ENCODE assay signal across 8 cellular contexts in the genomic region with DNA sequence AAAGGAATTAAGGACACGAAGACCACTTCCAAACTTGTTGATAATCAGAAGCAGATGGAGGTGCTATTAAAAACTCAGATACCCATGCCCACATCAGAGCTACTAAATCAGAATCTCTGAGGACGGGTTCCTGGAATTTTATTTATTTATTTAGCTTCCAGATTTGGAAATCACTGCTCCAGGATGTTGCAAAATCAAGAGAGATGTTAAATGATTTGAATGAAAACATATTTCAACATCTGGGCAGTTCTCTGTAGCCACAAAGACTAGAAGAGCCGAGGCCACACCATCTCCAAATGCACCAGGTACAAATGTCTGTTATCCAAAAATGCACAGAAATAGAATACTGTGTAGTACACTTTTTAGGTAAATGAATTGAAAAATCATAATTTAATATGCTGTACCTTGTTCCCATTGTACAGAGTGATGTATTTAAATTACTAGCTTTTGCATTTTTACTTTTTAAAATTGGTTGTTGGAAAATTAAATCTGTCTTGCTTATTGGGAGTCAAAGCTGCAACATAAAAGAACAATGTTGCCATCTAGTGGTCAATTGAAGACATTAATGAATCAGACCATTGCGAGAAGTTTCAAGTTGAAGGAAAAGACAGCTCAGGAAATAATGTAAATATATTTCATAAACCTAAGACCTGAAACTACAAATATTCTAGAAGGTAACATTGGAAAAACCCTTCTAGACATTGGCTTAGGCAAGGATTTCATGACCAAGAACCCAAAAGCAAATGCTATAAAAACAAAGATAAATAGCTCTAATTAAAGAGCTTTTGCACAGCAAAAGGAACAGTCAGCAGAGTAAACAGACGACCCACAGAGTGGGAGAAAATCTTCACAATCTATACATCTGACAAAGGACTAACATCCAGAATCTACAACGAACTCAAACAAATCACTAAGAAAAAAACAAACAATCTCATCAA.
A peak's percentile ranks its signal among the peaks of the same experiment; 100 is the strongest.
DNase-seq lines count a peak whose midpoint lies in the region; ATAC-seq and TF ChIP-seq lines count a peak whose summit lies in the region.

No MANE protein-coding gene starts in this region.

- peak; percentile 51 for DNase-seq in ACHN
- peak; percentile 33 for DNase-seq in HS-27A (ENCODE audit: low read depth)
- DNase-seq in foreskin keratinocyte: peak in 1 of 2 donors; percentile 41
- DNase-seq in putamen (ENCODE audit: low spot score): peak; percentile 40
- no peak for DNase-seq in stimulated activated naive CD4-positive, alpha-beta T cell treated with Interleukin-2 at 50 U/mL for 16 hours (lab: John Stamatoyannopoulos, UW)

- in situ Hi-C loops in ACHN (cut with HindIII; ENCODE audit: low pct_ligation_motif_present, low pct_unique_long_range_greater_than_20kb, low sequenced_read_pairs): no loop called here

- TF ChIP-seq CTCF in GM12874 (IDR thresholded peaks at IDR 0.05; ENCODE audit: insufficient read depth, low read depth, low read length): peak; percentile 23; the same call in 1 of the 2 replicates
- TF ChIP-seq CTCF in foreskin keratinocyte (conservative IDR thresholded peaks at IDR 0.05): peak; percentile 76

- H3K27me3 ChIP-seq in foreskin keratinocyte: peaks cover 36% of the 10 kb centered on the region

- ATAC-seq in SK-N-SH treated with all-trans-retinoic acid at 6 μM for 48 hours (peak; percentile 78), foreskin keratinocyte (no peak), GM18498 (IDR thresholded peaks at IDR 0.05; ENCODE audit: unreplicated experiment) (no peak)

- H3K27ac ChIP-seq in foreskin keratinocyte: no peak overlapping the region

- H3K4me1 ChIP-seq in foreskin keratinocyte: no peaks in the 10 kb centered on the region

TF ChIP-seq in SK-N-SH treated with all-trans-retinoic acid at 6 μM for 48 hours, 23 proteins besides CTCF, POLR2A, EP300 and RAD21:
- TF ChIP-seq BACH2 (CRISPR knock-in tag; IDR thresholded peaks at IDR 0.05; ENCODE audit: borderline replicate concordance) (no peak), TOX (CRISPR knock-in tag; IDR thresholded peaks at IDR 0.05; ENCODE audit: borderline replicate concordance) (no peak), ZNF8 (CRISPR knock-in tag; IDR thresholded peaks at IDR 0.05) (no peak), ZFP3 (CRISPR knock-in tag; IDR thresholded peaks at IDR 0.05) (no peak), CSDC2 (CRISPR knock-in tag; IDR thresholded peaks at IDR 0.05) (no peak)
- TF ChIP-seq, protein P1, sequence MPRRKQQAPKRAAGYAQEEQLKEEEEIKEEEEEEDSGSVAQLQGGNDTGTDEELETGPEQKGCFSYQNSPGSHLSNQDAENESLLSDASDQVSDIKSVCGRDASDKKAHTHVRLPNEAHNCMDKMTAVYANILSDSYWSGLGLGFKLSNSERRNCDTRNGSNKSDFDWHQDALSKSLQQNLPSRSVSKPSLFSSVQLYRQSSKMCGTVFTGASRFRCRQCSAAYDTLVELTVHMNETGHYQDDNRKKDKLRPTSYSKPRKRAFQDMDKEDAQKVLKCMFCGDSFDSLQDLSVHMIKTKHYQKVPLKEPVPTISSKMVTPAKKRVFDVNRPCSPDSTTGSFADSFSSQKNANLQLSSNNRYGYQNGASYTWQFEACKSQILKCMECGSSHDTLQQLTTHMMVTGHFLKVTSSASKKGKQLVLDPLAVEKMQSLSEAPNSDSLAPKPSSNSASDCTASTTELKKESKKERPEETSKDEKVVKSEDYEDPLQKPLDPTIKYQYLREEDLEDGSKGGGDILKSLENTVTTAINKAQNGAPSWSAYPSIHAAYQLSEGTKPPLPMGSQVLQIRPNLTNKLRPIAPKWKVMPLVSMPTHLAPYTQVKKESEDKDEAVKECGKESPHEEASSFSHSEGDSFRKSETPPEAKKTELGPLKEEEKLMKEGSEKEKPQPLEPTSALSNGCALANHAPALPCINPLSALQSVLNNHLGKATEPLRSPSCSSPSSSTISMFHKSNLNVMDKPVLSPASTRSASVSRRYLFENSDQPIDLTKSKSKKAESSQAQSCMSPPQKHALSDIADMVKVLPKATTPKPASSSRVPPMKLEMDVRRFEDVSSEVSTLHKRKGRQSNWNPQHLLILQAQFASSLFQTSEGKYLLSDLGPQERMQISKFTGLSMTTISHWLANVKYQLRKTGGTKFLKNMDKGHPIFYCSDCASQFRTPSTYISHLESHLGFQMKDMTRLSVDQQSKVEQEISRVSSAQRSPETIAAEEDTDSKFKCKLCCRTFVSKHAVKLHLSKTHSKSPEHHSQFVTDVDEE (CRISPR knock-in tag; IDR thresholded peaks at IDR 0.05): no peak
